In the genomic region with DNA sequence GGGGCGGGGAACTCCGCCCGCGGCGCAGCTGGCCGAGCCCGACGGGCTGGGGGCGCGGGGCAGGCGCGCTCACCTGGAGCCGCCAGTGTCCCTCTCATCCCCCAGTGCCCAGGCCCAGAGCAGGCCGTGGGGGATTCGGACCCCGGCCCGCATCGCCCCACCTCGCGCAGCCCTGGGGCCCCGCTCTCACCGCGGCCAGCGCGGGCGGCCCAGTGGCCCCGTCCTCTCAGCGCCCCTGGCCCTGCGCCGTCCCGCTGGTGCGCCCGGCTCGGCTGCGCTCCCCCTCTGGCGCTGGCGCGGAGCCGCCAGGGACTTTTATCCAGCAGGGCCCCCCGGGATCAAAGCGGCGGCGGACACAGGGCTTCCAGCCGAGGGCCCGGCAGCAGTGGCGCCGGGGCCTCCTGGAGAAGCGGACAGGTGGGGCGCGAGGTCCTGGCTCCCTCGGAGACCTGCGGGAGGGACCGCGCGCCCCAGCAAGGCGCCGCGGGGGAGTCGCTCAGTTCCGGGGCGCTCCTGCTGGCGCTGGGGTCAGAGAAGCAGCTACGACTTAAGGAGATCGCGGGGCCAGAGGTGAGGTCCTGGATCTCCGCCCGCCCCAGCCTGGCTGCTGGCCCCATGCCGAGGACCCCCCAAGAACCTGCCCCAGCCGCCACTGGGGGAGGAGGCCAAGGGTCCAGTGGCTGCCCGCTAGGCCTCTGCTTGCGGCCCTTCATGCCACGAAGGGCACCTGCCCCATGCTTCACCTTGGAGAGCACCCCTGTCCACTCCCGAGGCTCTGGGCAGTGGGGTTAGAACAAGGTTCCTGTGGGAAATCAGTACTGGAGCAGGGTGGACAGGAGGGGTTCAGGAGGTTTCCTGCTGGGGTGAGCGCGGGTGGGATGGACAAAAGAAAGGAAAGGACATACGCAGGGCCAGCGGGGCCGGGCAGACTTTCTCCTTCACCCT, we compare ENCODE assay signal across 1 cellular context.
TF ChIP-seq lines count a peak whose summit lies in the region.

No MANE protein-coding gene starts in this region.

TF ChIP-seq in HepG2, 621 proteins besides CTCF, POLR2A, EP300 and RAD21 (continues in another document):
- TF ChIP-seq, protein P1, sequence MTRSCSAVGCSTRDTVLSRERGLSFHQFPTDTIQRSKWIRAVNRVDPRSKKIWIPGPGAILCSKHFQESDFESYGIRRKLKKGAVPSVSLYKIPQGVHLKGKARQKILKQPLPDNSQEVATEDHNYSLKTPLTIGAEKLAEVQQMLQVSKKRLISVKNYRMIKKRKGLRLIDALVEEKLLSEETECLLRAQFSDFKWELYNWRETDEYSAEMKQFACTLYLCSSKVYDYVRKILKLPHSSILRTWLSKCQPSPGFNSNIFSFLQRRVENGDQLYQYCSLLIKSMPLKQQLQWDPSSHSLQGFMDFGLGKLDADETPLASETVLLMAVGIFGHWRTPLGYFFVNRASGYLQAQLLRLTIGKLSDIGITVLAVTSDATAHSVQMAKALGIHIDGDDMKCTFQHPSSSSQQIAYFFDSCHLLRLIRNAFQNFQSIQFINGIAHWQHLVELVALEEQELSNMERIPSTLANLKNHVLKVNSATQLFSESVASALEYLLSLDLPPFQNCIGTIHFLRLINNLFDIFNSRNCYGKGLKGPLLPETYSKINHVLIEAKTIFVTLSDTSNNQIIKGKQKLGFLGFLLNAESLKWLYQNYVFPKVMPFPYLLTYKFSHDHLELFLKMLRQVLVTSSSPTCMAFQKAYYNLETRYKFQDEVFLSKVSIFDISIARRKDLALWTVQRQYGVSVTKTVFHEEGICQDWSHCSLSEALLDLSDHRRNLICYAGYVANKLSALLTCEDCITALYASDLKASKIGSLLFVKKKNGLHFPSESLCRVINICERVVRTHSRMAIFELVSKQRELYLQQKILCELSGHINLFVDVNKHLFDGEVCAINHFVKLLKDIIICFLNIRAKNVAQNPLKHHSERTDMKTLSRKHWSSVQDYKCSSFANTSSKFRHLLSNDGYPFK (CRISPR knock-in tag; IDR thresholded peaks at IDR 0.05; ENCODE audit: borderline replicate concordance), result no peak
- TF ChIP-seq SSRP1 (CRISPR knock-in tag; IDR thresholded peaks at IDR 0.05), result 0 out of 2 replicates have a peak, but pooled peaks have one; percentile 26
- TF ChIP-seq, protein P2, sequence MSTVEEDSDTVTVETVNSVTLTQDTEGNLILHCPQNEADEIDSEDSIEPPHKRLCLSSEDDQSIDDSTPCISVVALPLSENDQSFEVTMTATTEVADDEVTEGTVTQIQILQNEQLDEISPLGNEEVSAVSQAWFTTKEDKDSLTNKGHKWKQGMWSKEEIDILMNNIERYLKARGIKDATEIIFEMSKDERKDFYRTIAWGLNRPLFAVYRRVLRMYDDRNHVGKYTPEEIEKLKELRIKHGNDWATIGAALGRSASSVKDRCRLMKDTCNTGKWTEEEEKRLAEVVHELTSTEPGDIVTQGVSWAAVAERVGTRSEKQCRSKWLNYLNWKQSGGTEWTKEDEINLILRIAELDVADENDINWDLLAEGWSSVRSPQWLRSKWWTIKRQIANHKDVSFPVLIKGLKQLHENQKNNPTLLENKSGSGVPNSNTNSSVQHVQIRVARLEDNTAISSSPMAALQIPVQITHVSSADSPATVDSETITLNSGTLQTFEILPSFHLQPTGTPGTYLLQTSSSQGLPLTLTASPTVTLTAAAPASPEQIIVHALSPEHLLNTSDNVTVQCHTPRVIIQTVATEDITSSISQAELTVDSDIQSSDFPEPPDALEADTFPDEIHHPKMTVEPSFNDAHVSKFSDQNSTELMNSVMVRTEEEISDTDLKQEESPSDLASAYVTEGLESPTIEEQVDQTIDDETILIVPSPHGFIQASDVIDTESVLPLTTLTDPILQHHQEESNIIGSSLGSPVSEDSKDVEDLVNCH (CRISPR knock-in tag; IDR thresholded peaks at IDR 0.05), result no peak
- peak; percentile 11; the same call in 1 of the 2 replicates for TF ChIP-seq ZNF543 (CRISPR knock-in tag; IDR thresholded peaks at IDR 0.05)
- peak; percentile 58 for TF ChIP-seq KDM5B (CRISPR knock-in tag; IDR thresholded peaks at IDR 0.05; ENCODE audit: borderline replicate concordance)
- peak; percentile 29 for TF ChIP-seq DBP (CRISPR knock-in tag; IDR thresholded peaks at IDR 0.05; ENCODE audit: not compliant biosample characterization)
- TF ChIP-seq MNT (IDR thresholded peaks at IDR 0.05), result no peak
- TF ChIP-seq ZNF235 (CRISPR knock-in tag; IDR thresholded peaks at IDR 0.05; ENCODE audit: borderline replicate concordance), result 0 out of 2 replicates have a peak, but pooled peaks have one; percentile 26
- TF ChIP-seq, protein P3, sequence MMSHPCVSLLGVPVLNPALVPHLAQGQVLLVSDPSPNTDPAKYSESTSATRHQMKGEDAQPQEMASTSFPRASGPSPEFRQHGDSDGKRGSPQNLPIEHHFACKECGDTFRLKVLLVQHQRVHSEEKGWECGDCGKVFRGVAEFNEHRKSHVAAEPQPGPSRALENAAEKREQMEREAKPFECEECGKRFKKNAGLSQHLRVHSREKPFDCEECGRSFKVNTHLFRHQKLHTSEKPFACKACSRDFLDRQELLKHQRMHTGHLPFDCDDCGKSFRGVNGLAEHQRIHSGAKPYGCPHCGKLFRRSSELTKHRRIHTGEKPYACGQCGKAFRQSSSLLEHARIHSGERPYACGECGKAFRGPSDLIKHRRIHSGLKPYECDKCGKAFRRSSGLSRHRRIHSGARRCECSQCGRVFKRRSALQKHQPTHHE (CRISPR knock-in tag; IDR thresholded peaks at IDR 0.05; ENCODE audit: borderline replicate concordance), result no peak
- TF ChIP-seq, protein P4, sequence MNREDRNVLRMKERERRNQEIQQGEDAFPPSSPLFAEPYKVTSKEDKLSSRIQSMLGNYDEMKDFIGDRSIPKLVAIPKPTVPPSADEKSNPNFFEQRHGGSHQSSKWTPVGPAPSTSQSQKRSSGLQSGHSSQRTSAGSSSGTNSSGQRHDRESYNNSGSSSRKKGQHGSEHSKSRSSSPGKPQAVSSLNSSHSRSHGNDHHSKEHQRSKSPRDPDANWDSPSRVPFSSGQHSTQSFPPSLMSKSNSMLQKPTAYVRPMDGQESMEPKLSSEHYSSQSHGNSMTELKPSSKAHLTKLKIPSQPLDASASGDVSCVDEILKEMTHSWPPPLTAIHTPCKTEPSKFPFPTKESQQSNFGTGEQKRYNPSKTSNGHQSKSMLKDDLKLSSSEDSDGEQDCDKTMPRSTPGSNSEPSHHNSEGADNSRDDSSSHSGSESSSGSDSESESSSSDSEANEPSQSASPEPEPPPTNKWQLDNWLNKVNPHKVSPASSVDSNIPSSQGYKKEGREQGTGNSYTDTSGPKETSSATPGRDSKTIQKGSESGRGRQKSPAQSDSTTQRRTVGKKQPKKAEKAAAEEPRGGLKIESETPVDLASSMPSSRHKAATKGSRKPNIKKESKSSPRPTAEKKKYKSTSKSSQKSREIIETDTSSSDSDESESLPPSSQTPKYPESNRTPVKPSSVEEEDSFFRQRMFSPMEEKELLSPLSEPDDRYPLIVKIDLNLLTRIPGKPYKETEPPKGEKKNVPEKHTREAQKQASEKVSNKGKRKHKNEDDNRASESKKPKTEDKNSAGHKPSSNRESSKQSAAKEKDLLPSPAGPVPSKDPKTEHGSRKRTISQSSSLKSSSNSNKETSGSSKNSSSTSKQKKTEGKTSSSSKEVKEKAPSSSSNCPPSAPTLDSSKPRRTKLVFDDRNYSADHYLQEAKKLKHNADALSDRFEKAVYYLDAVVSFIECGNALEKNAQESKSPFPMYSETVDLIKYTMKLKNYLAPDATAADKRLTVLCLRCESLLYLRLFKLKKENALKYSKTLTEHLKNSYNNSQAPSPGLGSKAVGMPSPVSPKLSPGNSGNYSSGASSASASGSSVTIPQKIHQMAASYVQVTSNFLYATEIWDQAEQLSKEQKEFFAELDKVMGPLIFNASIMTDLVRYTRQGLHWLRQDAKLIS (CRISPR knock-in tag; IDR thresholded peaks at IDR 0.05), result peak; percentile 41; the same call in 1 of the 2 replicates
- TF ChIP-seq CREBL2 (CRISPR knock-in tag; IDR thresholded peaks at IDR 0.05; ENCODE audit: borderline replicate concordance), result 0 out of 2 replicates have a peak, but pooled peaks have one; percentile 22
- TF ChIP-seq HNF4A (CRISPR knock-in tag; IDR thresholded peaks at IDR 0.05), result peak; percentile 15; the same call in 1 of the 2 replicates
- TF ChIP-seq ZBTB14 (CRISPR knock-in tag; IDR thresholded peaks at IDR 0.05), result peak; percentile 21; the same call in 1 of the 2 replicates
- no peak for TF ChIP-seq ISL2 (CRISPR knock-in tag; IDR thresholded peaks at IDR 0.05)
- TF ChIP-seq HMGXB4 (CRISPR knock-in tag; IDR thresholded peaks at IDR 0.05; ENCODE audit: borderline replicate concordance in 1 of 2, low read depth in 1 of 2), result no peak; a peak in 2 of 4 replicates
- TF ChIP-seq ZNF605 (CRISPR knock-in tag; IDR thresholded peaks at IDR 0.05), result 0 out of 2 replicates have a peak, but pooled peaks have one; percentile 6
- TF ChIP-seq PITX1 (CRISPR knock-in tag; IDR thresholded peaks at IDR 0.05), result 0 out of 2 replicates have a peak, but pooled peaks have one; percentile 6
- TF ChIP-seq, protein P5, sequence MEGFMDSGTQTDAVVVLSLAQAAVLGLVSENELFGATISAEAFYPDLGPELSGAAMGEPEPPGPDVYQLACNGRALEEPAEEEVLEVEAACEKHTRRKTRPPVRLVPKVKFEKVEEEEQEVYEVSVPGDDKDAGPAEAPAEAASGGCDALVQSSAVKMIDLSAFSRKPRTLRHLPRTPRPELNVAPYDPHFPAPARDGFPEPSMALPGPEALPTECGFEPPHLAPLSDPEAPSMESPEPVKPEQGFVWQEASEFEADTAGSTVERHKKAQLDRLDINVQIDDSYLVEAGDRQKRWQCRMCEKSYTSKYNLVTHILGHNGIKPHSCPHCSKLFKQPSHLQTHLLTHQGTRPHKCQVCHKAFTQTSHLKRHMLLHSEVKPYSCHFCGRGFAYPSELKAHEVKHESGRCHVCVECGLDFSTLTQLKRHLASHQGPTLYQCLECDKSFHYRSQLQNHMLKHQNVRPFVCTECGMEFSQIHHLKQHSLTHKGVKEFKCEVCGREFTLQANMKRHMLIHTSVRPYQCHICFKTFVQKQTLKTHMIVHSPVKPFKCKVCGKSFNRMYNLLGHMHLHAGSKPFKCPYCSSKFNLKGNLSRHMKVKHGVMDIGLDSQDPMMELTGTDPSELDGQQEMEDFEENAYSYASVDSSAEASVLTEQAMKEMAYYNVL (CRISPR knock-in tag; IDR thresholded peaks at IDR 0.05; ENCODE audit: borderline replicate concordance), result peak; percentile 18; the same call in 1 of the 2 replicates
- no peak for TF ChIP-seq SALL2 (CRISPR knock-in tag; IDR thresholded peaks at IDR 0.05)
